ENCODE assay signal across 8 cellular contexts in the genomic region with DNA sequence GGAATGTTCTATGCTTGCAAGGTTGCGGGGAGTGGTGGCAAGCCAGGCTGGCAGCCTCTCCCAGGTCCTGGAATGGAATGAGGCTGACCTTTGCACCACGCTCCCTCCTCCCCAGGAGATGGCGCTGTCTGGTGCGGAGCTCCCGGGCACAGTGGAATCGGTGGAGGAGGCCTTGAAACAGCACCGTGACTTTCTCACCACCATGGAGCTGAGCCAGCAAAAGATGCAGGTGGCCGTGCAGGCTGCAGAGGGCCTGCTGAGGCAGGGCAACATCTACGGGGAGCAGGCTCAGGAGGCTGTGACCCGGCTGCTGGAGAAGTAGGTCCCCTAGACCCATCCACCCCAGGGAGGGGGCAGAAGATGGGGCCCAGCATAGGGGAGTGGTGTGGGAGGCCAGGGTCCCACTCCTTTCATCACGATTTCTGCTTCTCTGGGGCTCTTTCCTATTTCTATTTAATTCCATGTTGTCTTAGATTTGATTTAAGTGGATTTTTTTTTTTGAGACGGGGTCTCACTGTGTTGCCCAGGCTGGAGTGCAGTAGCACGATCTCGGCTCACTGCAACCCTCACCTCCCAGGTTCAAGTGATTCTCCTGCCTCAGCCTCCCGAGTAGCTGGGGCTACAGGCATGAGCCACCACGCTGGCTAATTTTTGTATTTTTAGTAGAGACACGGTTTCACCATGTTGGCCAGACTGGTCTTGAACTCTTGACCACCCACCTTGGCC. TPM values are rescaled to one million over a fixed set of nuclear protein-coding genes. Genes with fewer than 3 reads are reported as not detected.
DNase-seq lines count a peak whose midpoint lies in the region; ATAC-seq and TF ChIP-seq lines count a peak whose summit lies in the region.

No MANE protein-coding gene starts in this region.

- H3K4me3 Mint-ChIP-seq in activated naive CD8-positive, alpha-beta T cell treated with anti-CD3 and anti-CD28 coated beads for 36 hours: no peak overlapping the region

- no peaks in the 10 kb centered on the region for H3K36me3 Mint-ChIP-seq in activated naive CD8-positive, alpha-beta T cell treated with anti-CD3 and anti-CD28 coated beads for 36 hours

- H3K4me1 Mint-ChIP-seq in activated naive CD8-positive, alpha-beta T cell treated with anti-CD3 and anti-CD28 coated beads for 36 hours: no peaks in the 10 kb centered on the region

- H3K9me3 Mint-ChIP-seq in activated naive CD8-positive, alpha-beta T cell treated with anti-CD3 and anti-CD28 coated beads for 36 hours: no peaks in the 10 kb centered on the region

- H3K27me3 Mint-ChIP-seq in activated naive CD8-positive, alpha-beta T cell treated with anti-CD3 and anti-CD28 coated beads for 36 hours: peaks cover 30% of the 10 kb centered on the region

- POLR2A ChIA-PET in RWPE1 (lab: Yijun Ruan, JAX; ENCODE audit: low non-redundant PET): no interaction called here

- peak; percentile 57 for TF ChIP-seq CTCF in RWPE1 (conservative IDR thresholded peaks at IDR 0.05; ENCODE audit: low read depth)

- CTCF ChIA-PET in RWPE1 (lab: Yijun Ruan, JAX): interaction anchor here (0.5 to 1.5 kb wide), 7 partner anchors 8 to 99 kb away, joined by 3 to 7 read pairs (median 4); no protein-coding TSS in a partner anchor

- intact Hi-C loops in left ventricle myocardium superior (cut with micrococcal nuclease): no loop called here

- no peak overlapping the region for H3K27ac Mint-ChIP-seq in activated naive CD8-positive, alpha-beta T cell treated with anti-CD3 and anti-CD28 coated beads for 36 hours

- ATAC-seq in left ventricle myocardium superior (peak; percentile 54), HG03354 (IDR thresholded peaks at IDR 0.05; ENCODE audit: poor library complexity, severe bottlenecking, unreplicated experiment) (no peak), GM18517 (IDR thresholded peaks at IDR 0.05; ENCODE audit: unreplicated experiment) (no peak)

- no peak overlapping the region for H3K27ac ChIP-seq in RWPE1

- DNase-seq in EL (peak; percentile 68), M059J (ENCODE audit: low read depth) (peak; percentile 72), RWPE1 (ENCODE audit: low spot score) (peak; percentile 46), left ventricle myocardium superior (peak; percentile 45)
- peak; percentile 57 for DNase-seq in activated naive CD8-positive, alpha-beta T cell treated with anti-CD3 and anti-CD28 coated beads for 36 hours
- DNase-seq in stimulated activated CD4-positive, alpha-beta T cell treated with anti-CD3 and anti-CD28 coated beads, Interleukin-15, amount 100 ng/mL, for 24 hours: peak; percentile 69

RNA-seq across cellular contexts. Expression of a gene that starts 53.2 kb away (rescaled TPM):
- total RNA-seq in M059J (2014; rRNA removed; shearing (Covaris generic)): 30.5 and 66.3 TPM in 2 replicates
- total RNA-seq in activated naive CD8-positive, alpha-beta T cell treated with anti-CD3 and anti-CD28 coated beads for 36 hours: 10 to 100 TPM; 71.1 to 74.5 TPM
- 16.4 TPM for total RNA-seq in left ventricle myocardium superior

RNA-seq across cellular contexts. Expression of a gene that starts 56.7 kb away (rescaled TPM):
- 0.10 and 0.67 TPM in 2 replicates for total RNA-seq in M059J (2014; rRNA removed; shearing (Covaris generic))
- 1 to 10 TPM; 1.1 to 2.9 TPM for total RNA-seq in activated naive CD8-positive, alpha-beta T cell treated with anti-CD3 and anti-CD28 coated beads for 36 hours
- total RNA-seq in left ventricle myocardium superior: 4.8 TPM

RNA-seq across cellular contexts. Expression of a gene that starts 57.9 kb away (rescaled TPM):
- 109 and 135 TPM in 2 replicates for total RNA-seq in M059J (2014; rRNA removed; shearing (Covaris generic))
- total RNA-seq in activated naive CD8-positive, alpha-beta T cell treated with anti-CD3 and anti-CD28 coated beads for 36 hours: 10 to 100 TPM; 15.1 to 15.2 TPM
- total RNA-seq in left ventricle myocardium superior: 120 TPM
